Comparison of ENCODE assay signal across 9 cellular contexts in the genomic region with DNA sequence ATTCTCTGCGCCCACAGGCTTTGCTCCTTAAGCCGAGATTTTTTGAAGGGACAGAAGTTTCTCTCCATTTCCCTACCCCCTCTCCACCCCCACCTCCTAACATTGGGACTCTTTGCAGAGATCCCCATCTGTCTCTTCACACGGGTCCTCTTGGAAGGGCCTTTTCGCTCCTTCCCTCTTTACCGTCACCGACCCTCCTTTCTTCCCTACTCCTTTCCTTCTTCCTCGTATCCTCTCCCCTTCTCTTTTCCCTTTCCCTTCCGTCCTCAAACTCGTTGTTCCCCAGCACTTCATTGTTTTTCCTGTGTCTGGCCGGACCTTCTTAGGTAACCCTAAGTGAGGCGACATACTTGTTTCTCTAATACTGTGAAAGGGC. TPM values are rescaled to one million over a fixed set of nuclear protein-coding genes. Genes with fewer than 3 reads are reported as not detected.
DNase-seq lines count a peak whose midpoint lies in the region; ATAC-seq, FAIRE-seq and TF ChIP-seq lines count a peak whose summit lies in the region.
"Had no signal": no experiment of that assay in that cellular context is flagged by ENCODE, and none has a peak within 500 bp of the region (broad histone marks: within the 10 kb centered on the region; RNA-seq: fewer than 3 reads in every experiment).

No MANE protein-coding gene starts in this region.

- peak overlapping the region; percentile 68 for H3K9ac ChIP-seq in SK-N-SH
- H3K9ac ChIP-seq in keratinocyte (ENCODE audit: control insufficient read depth, extremely low read depth, insufficient read depth, low read length), result peak overlapping the region; percentile 77
- H3K9ac ChIP-seq in subcutaneous abdominal adipose tissue (ENCODE audit: low read length in 5 of 5), result peak overlapping the region; percentile 11 to 91 (median 90)

- H2AFZ ChIP-seq in SK-N-SH (ENCODE audit: low read depth) (peak overlapping the region; percentile 99; the same call in 1 of the 2 replicates), keratinocyte (ENCODE audit: control insufficient read depth, low read length) (peak overlapping the region; percentile 49)

- ATAC-seq in SK-N-SH treated with all-trans-retinoic acid at 6 μM for 48 hours, result no peak
- ATAC-seq in HG02610 (IDR thresholded peaks at IDR 0.05; ENCODE audit: unreplicated experiment), result no peak

- dilution Hi-C loops in keratinocyte (cut with MboI; ENCODE audit: extremely low pct_ligation_motif_present, low sequenced_read_pairs), result no loop called here

- H3K4me3 ChIP-seq in SK-N-SH (ENCODE audit: low read depth in 2 of 2, low read length in 1 of 2) (peak overlapping the region; percentile 89 to 90), keratinocyte (ENCODE audit: control insufficient read depth in 2 of 3, extremely low read depth in 1 of 3, insufficient read depth in 2 of 3, low read depth in 1 of 3, low read length in 3 of 3) (peak overlapping the region; percentile 70 to 91 (median 86)), subcutaneous abdominal adipose tissue (ENCODE audit: low read depth in 1 of 5, low read length in 5 of 5) (peak overlapping the region; percentile 89 to 98 (median 92))

- POLR2A ChIA-PET in SK-N-SH (lab: Yijun Ruan, JAX), result no interaction called here

- H3K36me3 ChIP-seq in SK-N-SH (replicated peaks in 1 of 2; ENCODE audit: control insufficient read depth in 1 of 2, insufficient read depth in 2 of 2, low read length in 1 of 2) (peaks cover 17 to 29% of the 10 kb centered on the region in 2 experiments), keratinocyte (ENCODE audit: control insufficient read depth in 2 of 2, extremely low read depth in 1 of 2, insufficient read depth in 2 of 2, low read length in 2 of 2) (peaks cover 6 to 10% of the 10 kb centered on the region in 2 experiments), subcutaneous abdominal adipose tissue (ENCODE audit: control insufficient read depth in 5 of 5, insufficient read depth in 5 of 5, low read length in 5 of 5) (peaks cover 7 to 27% (median 20%) of the 10 kb centered on the region in 5 donors)

- H3K79me2 ChIP-seq in SK-N-SH (ENCODE audit: insufficient read depth) (peaks cover 76% of the 10 kb centered on the region), keratinocyte (ENCODE audit: control insufficient read depth, insufficient read depth, low read length) (peaks cover 68% of the 10 kb centered on the region)

- peak overlapping the region in 1 of 2 experiments; percentile 60; a peak in 1 of 4 replicates for H3K27ac ChIP-seq in SK-N-SH (ENCODE audit: low read depth in 2 of 2, low read length in 1 of 2)
- H3K27ac ChIP-seq in keratinocyte (ENCODE audit: control insufficient read depth, insufficient read depth, low read length), result peak overlapping the region; percentile 39
- peak overlapping the region; percentile 51 for H3K27ac ChIP-seq in subcutaneous abdominal adipose tissue (ENCODE audit: low read depth, low read length)

- TF ChIP-seq CTCF in SK-N-SH (IDR thresholded peaks at IDR 0.05), result no peak
- TF ChIP-seq CTCF in keratinocyte (optimal IDR thresholded peaks at IDR 0.05 in 1 of 3, IDR thresholded peaks at IDR 0.05 in 1 of 3, conservative IDR thresholded peaks at IDR 0.05 in 1 of 3; ENCODE audit: extremely low read depth in 1 of 3, insufficient read depth in 2 of 3, low read length in 3 of 3), result no peak

- peaks cover 16 to 23% of the 10 kb centered on the region in 2 experiments; a peak in 3 of 4 replicates for H3K4me1 ChIP-seq in SK-N-SH (ENCODE audit: control insufficient read depth in 1 of 2, insufficient read depth in 2 of 2, low read depth in 1 of 2, low read length in 1 of 2)
- peaks cover 20% of the 10 kb centered on the region for H3K4me1 ChIP-seq in keratinocyte (ENCODE audit: control insufficient read depth, extremely low read depth, insufficient read depth, low read length)
- H3K4me1 ChIP-seq in subcutaneous abdominal adipose tissue (ENCODE audit: control insufficient read depth in 5 of 5, insufficient read depth in 5 of 5, low read length in 5 of 5), result peaks cover 4 to 47% (median 44%) of the 10 kb centered on the region in 5 donors

- H3K27me3 ChIP-seq in SK-N-SH (ENCODE audit: insufficient read depth), result no peaks in the 10 kb centered on the region
- H3K27me3 ChIP-seq in keratinocyte (ENCODE audit: control insufficient read depth, extremely low read depth, insufficient read depth, low read length), result no peaks in the 10 kb centered on the region
- H3K27me3 ChIP-seq in subcutaneous abdominal adipose tissue (ENCODE audit: control insufficient read depth in 5 of 5, insufficient read depth in 4 of 5, low read length in 5 of 5), result no peaks in the 10 kb centered on the region

- no peak for TF ChIP-seq EP300 in SK-N-SH (IDR thresholded peaks at IDR 0.05; ENCODE audit: borderline replicate concordance in 1 of 2, low read depth in 1 of 2, low read length in 1 of 2)

- peak overlapping the region; percentile 79 for H3K27ac Mint-ChIP-seq in activated T-helper 2 cell treated with anti-CD3 and anti-CD28 coated beads, Interferon-gamma antibody, Interleukin-2, Interleukin-4, amounts not matched to agents 10 μg/mL and 5 μg/mL and 100 μg/mL, durations not matched to agents 14 hours and 24 hours and 36 hours

- WGBS in SK-N-SH (ENCODE audit: low lambda C conversion rate), result 18% methylated on average over 11 of the region's 11 CpGs

- H3K4me1 Mint-ChIP-seq in activated T-helper 2 cell treated with anti-CD3 and anti-CD28 coated beads, Interferon-gamma antibody, Interleukin-2, Interleukin-4, amounts not matched to agents 10 μg/mL and 5 μg/mL and 100 μg/mL, durations not matched to agents 14 hours and 24 hours and 36 hours (ENCODE audit: low read depth), result peaks cover 39% of the 10 kb centered on the region

- CTCF ChIA-PET in SK-N-SH (lab: Yijun Ruan, JAX), result interaction anchor here (1.4 to 3.4 kb wide), 3 partner anchors 9 to 73 kb away, joined by 6 to 25 read pairs (median 11); no protein-coding TSS in a partner anchor

- no peaks in the 10 kb centered on the region for H3K9me3 Mint-ChIP-seq in activated T-helper 2 cell treated with anti-CD3 and anti-CD28 coated beads, Interferon-gamma antibody, Interleukin-2, Interleukin-4, amounts not matched to agents 10 μg/mL and 5 μg/mL and 100 μg/mL, durations not matched to agents 14 hours and 24 hours and 36 hours

- H3K4me2 ChIP-seq in SK-N-SH (peak overlapping the region; percentile 89), keratinocyte (ENCODE audit: control insufficient read depth, extremely low read depth, insufficient read depth, low read depth, low read length) (peak overlapping the region; percentile 95)

- H3K9me3 ChIP-seq in SK-N-SH, result no peaks in the 10 kb centered on the region
- no peaks in the 10 kb centered on the region for H3K9me3 ChIP-seq in keratinocyte (ENCODE audit: control insufficient read depth, low read depth, low read length)
- no peaks in the 10 kb centered on the region for H3K9me3 ChIP-seq in subcutaneous abdominal adipose tissue (ENCODE audit: control insufficient read depth in 5 of 5, low read length in 5 of 5)

- peaks cover 17% of the 10 kb centered on the region; the same call in 1 of the 2 replicates for H4K20me1 ChIP-seq in SK-N-SH (ENCODE audit: insufficient read depth)
- H4K20me1 ChIP-seq in keratinocyte (ENCODE audit: control insufficient read depth, extremely low read depth, insufficient read depth, low read length), result no peaks in the 10 kb centered on the region

- no peaks in the 10 kb centered on the region for H3K27me3 Mint-ChIP-seq in activated T-helper 2 cell treated with anti-CD3 and anti-CD28 coated beads, Interferon-gamma antibody, Interleukin-2, Interleukin-4, amounts not matched to agents 10 μg/mL and 5 μg/mL and 100 μg/mL, durations not matched to agents 14 hours and 24 hours and 36 hours (ENCODE audit: low read depth)

- no peaks in the 10 kb centered on the region for H3F3A ChIP-seq in SK-N-SH (replicated peaks; ENCODE audit: insufficient read depth)

- intact Hi-C loops in activated T-helper 2 cell treated with anti-CD3 and anti-CD28 coated beads, Interferon-gamma antibody, Interleukin-2, Interleukin-4, amounts not matched to agents 10 μg/mL and 5 μg/mL and 100 μg/mL, durations not matched to agents 14 hours and 24 hours and 36 hours (cut with micrococcal nuclease), result no loop called here

- H3K36me3 Mint-ChIP-seq in activated T-helper 2 cell treated with anti-CD3 and anti-CD28 coated beads, Interferon-gamma antibody, Interleukin-2, Interleukin-4, amounts not matched to agents 10 μg/mL and 5 μg/mL and 100 μg/mL, durations not matched to agents 14 hours and 24 hours and 36 hours (ENCODE audit: low read depth), result peaks cover 33% of the 10 kb centered on the region

- no peak for TF ChIP-seq RAD21 in SK-N-SH (IDR thresholded peaks at IDR 0.05; ENCODE audit: low read length)

- peak overlapping the region; percentile 97 for H3K4me3 Mint-ChIP-seq in activated T-helper 2 cell treated with anti-CD3 and anti-CD28 coated beads, Interferon-gamma antibody, Interleukin-2, Interleukin-4, amounts not matched to agents 10 μg/mL and 5 μg/mL and 100 μg/mL, durations not matched to agents 14 hours and 24 hours and 36 hours (ENCODE audit: low read depth)

- DNase-seq in SK-N-SH (no peak), keratinocyte (ENCODE audit: low read depth, low spot score) (no peak), NCI-H2171 (lab: John Stamatoyannopoulos, UW) (no peak)
- DNase-seq in activated T-helper 2 cell treated with anti-CD3 and anti-CD28 coated beads, Interferon-gamma antibody, Interleukin-2, Interleukin-4, amounts not matched to agents 10 μg/mL and 5 μg/mL and 100 μg/mL, durations not matched to agents 14 hours and 24 hours and 36 hours (ENCODE audit: low spot score), result no peak
- no peak for DNase-seq in stimulated activated CD8-positive, alpha-beta memory T cell treated with anti-CD3 and anti-CD28 coated beads, Interleukin-4, amount 100 ng/mL, for 48 hours

- H3K9me2 ChIP-seq in SK-N-SH, result no peaks in the 10 kb centered on the region

- H3K9me1 ChIP-seq in keratinocyte (ENCODE audit: control insufficient read depth, extremely low read depth, insufficient read depth, low read length), result no peaks in the 10 kb centered on the region

- no peak for FAIRE-seq in keratinocyte (lab: Jason Lieb, UNC)
- FAIRE-seq: A204.1 had no signal

RNA-seq across cellular contexts. Expression of gene COPS7B, which starts 0.7 kb away (rescaled TPM):
- polyA plus RNA-seq in SK-N-SH (2012; rRNA removed) (60.5 and 92.7 TPM in 2 replicates), keratinocyte (45.9 to 62.2 TPM (median 53.3 TPM) in 3 replicates)
- 41.7 and 55.3 TPM in 2 replicates for polyA plus RNA-seq in SK-N-SH (2012; cell fraction: cytosol; rRNA removed)
- 223 and 297 TPM in 2 replicates for polyA plus RNA-seq in SK-N-SH (2012; cell fraction: nucleus; rRNA removed)
- 62.1 and 66.0 TPM in 2 replicates for total RNA-seq in activated T-helper 2 cell treated with anti-CD3 and anti-CD28 coated beads, Interferon-gamma antibody, Interleukin-2, Interleukin-4, amounts not matched to agents 10 μg/mL and 5 μg/mL and 100 μg/mL, durations not matched to agents 14 hours and 24 hours and 36 hours
- 42.3 TPM for polyA plus RNA-seq in keratinocyte (2011; ENCODE audit: low read depth)
- polyA plus RNA-seq in keratinocyte (2011; cell fraction: cytosol; rRNA removed), result 32.0 and 39.4 TPM in 2 replicates
- polyA plus RNA-seq in keratinocyte (2011; cell fraction: nucleus; rRNA removed), result 125 and 141 TPM in 2 replicates
- polyA plus RNA-seq in keratinocyte (2012; ENCODE audit: low replicate concordance), result 21.5 and 31.1 TPM in 2 replicates
- polyA minus RNA-seq in keratinocyte, result 29.4 to 39.3 TPM (median 31.3 TPM) in 3 replicates
- polyA minus RNA-seq in keratinocyte (2011; cell fraction: cytosol; rRNA and poly(A)+ RNA removed), result 24.7 TPM
- polyA minus RNA-seq in keratinocyte (2011; cell fraction: nucleus; rRNA and poly(A)+ RNA removed), result 18.0 and 28.2 TPM in 2 replicates

RNA-seq across cellular contexts. Expression of gene PDE6D, which starts 5.8 kb away (rescaled TPM):
- polyA plus RNA-seq in SK-N-SH (2012; rRNA removed) (33.9 and 41.2 TPM in 2 replicates), keratinocyte (24.5 to 33.6 TPM (median 31.6 TPM) in 3 replicates)
- polyA plus RNA-seq in SK-N-SH (2012; cell fraction: cytosol; rRNA removed), result 41.5 and 43.1 TPM in 2 replicates
- 13.3 and 17.8 TPM in 2 replicates for polyA plus RNA-seq in SK-N-SH (2012; cell fraction: nucleus; rRNA removed)
- 35.5 and 35.6 TPM in 2 replicates for total RNA-seq in activated T-helper 2 cell treated with anti-CD3 and anti-CD28 coated beads, Interferon-gamma antibody, Interleukin-2, Interleukin-4, amounts not matched to agents 10 μg/mL and 5 μg/mL and 100 μg/mL, durations not matched to agents 14 hours and 24 hours and 36 hours
- 5.3 TPM for polyA plus RNA-seq in keratinocyte (2011; ENCODE audit: low read depth)
- 27.3 and 43.9 TPM in 2 replicates for polyA plus RNA-seq in keratinocyte (2011; cell fraction: cytosol; rRNA removed)
- polyA plus RNA-seq in keratinocyte (2011; cell fraction: nucleus; rRNA removed), result 15.9 and 17.9 TPM in 2 replicates
- 12.9 and 18.9 TPM in 2 replicates for polyA plus RNA-seq in keratinocyte (2012; ENCODE audit: low replicate concordance)
- 9.2 to 12.4 TPM (median 12.1 TPM) in 3 replicates for polyA minus RNA-seq in keratinocyte
- polyA minus RNA-seq in keratinocyte (2011; cell fraction: cytosol; rRNA and poly(A)+ RNA removed), result 9.8 TPM
- polyA minus RNA-seq in keratinocyte (2011; cell fraction: nucleus; rRNA and poly(A)+ RNA removed), result 2.3 and 7.1 TPM in 2 replicates
